In genomic region chr11:36155770-36156485, GRCh38 we compare ENCODE assay signal across 11 cellular contexts.
A peak's percentile ranks its signal among the peaks of the same experiment; 100 is the strongest.
DNase-seq lines count a peak whose midpoint lies in the region; ATAC-seq and TF ChIP-seq lines count a peak whose summit lies in the region.
"Had no signal": no experiment of that assay in that cellular context is flagged by ENCODE, and none has a peak within 500 bp of the region (broad histone marks: within the 10 kb centered on the region; RNA-seq: fewer than 3 reads in every experiment).

No MANE protein-coding gene starts in this region.

- H4K8ac ChIP-seq in neuronal stem cell (ENCODE audit: low read depth, low read length) = no peak overlapping the region

- no peak overlapping the region for H2BK15ac ChIP-seq in neuronal stem cell (ENCODE audit: low read length)

- H3K9me3 Mint-ChIP-seq in endodermal cell = no peaks in the 10 kb centered on the region

- H3K36me3 ChIP-seq in endodermal cell (ENCODE audit: control insufficient read depth, insufficient read depth, low read length) (no peaks in the 10 kb centered on the region), neuronal stem cell (replicated peaks in 1 of 2; ENCODE audit: control insufficient read depth in 2 of 2, insufficient read depth in 2 of 2, low read length in 2 of 2) (no peaks in the 10 kb centered on the region), MM.1S (replicated peaks; ENCODE audit: insufficient read depth, low read length) (no peaks in the 10 kb centered on the region), Karpas-422 (ENCODE audit: insufficient read depth, low read length) (no peaks in the 10 kb centered on the region)
- H3K36me3 ChIP-seq: gastrocnemius medialis, neutrophil had no signal

- H3K27me3 Mint-ChIP-seq in endodermal cell (ENCODE audit: insufficient read depth) = no peaks in the 10 kb centered on the region

- ATAC-seq in HG03521 (IDR thresholded peaks at IDR 0.05; ENCODE audit: unreplicated experiment) = no peak

- peaks cover 12% of the 10 kb centered on the region for H3K36me3 Mint-ChIP-seq in endodermal cell (ENCODE audit: low read depth)
- H3K36me3 Mint-ChIP-seq: activated naive CD8-positive, alpha-beta T cell had no signal

- H3K4me2 ChIP-seq in neuronal stem cell (ENCODE audit: insufficient read depth, low read length, poor library complexity, severe bottlenecking) (no peak overlapping the region), MM.1S (ENCODE audit: low read depth, low read length) (no peak overlapping the region), Karpas-422 (ENCODE audit: low read depth, low read length, poor library complexity, severe bottlenecking) (no peak overlapping the region)

- H2AFZ ChIP-seq in neuronal stem cell (ENCODE audit: low read length) (no peak overlapping the region), MM.1S (ENCODE audit: low read length) (no peak overlapping the region), Karpas-422 (ENCODE audit: low read length) (no peak overlapping the region)

- H3K9me2 ChIP-seq in MM.1S (replicated peaks; ENCODE audit: insufficient read depth, low read length) (no peaks in the 10 kb centered on the region), Karpas-422 (replicated peaks; ENCODE audit: insufficient read depth, low read length) (no peaks in the 10 kb centered on the region)

- H3K9ac ChIP-seq in endodermal cell (ENCODE audit: extremely low read depth, low read length, poor library complexity, severe bottlenecking) = no peak overlapping the region
- no peak overlapping the region for H3K9ac ChIP-seq in neuronal stem cell (ENCODE audit: low read depth, low read length, poor library complexity)
- H3K9ac ChIP-seq in MM.1S (ENCODE audit: low read length) = no peak overlapping the region
- no peak overlapping the region for H3K9ac ChIP-seq in Karpas-422 (ENCODE audit: low read length)

- H3K4me1 ChIP-seq in endodermal cell (ENCODE audit: control insufficient read depth, insufficient read depth, low read length) (no peaks in the 10 kb centered on the region), neuronal stem cell (ENCODE audit: control insufficient read depth in 2 of 2, insufficient read depth in 1 of 2, low read depth in 1 of 2, low read length in 2 of 2) (peaks cover 8 to 16% of the 10 kb centered on the region in 2 donors), MM.1S (ENCODE audit: low read length) (no peaks in the 10 kb centered on the region), Karpas-422 (ENCODE audit: low read length) (peaks cover 12% of the 10 kb centered on the region)

- H3K9me3 ChIP-seq in endodermal cell (ENCODE audit: control insufficient read depth, low read length) = no peaks in the 10 kb centered on the region
- H3K9me3 ChIP-seq in neuronal stem cell (replicated peaks in 1 of 2; ENCODE audit: control insufficient read depth in 2 of 2, insufficient read depth in 1 of 2, low read depth in 1 of 2, low read length in 2 of 2) = no peaks in the 10 kb centered on the region
- H3K9me3 ChIP-seq in MM.1S (replicated peaks; ENCODE audit: insufficient read depth, low read length) = no peaks in the 10 kb centered on the region
- no peaks in the 10 kb centered on the region for H3K9me3 ChIP-seq in Karpas-422 (ENCODE audit: low read length)
- H3K9me3 ChIP-seq: gastrocnemius medialis, neutrophil had no signal

- H2BK12ac ChIP-seq in neuronal stem cell (ENCODE audit: low read length) = no peak overlapping the region

- H2AK5ac ChIP-seq in neuronal stem cell (ENCODE audit: low read depth, low read length) = no peak overlapping the region

- H3K79me2 ChIP-seq in MM.1S (ENCODE audit: low read length) (no peaks in the 10 kb centered on the region), Karpas-422 (ENCODE audit: low read length) (no peaks in the 10 kb centered on the region)

- H2BK5ac ChIP-seq in neuronal stem cell (ENCODE audit: low read length) = no peak overlapping the region

- H3K4me3 ChIP-seq in endodermal cell (ENCODE audit: low read length) = no peak overlapping the region
- H3K4me3 ChIP-seq in neuronal stem cell (ENCODE audit: low read length in 2 of 2) = no peak overlapping the region
- H3K4me3 ChIP-seq in MM.1S (ENCODE audit: low read length) = no peak overlapping the region
- no peak overlapping the region for H3K4me3 ChIP-seq in Karpas-422 (ENCODE audit: low read length)
- H3K4me3 ChIP-seq: gastrocnemius medialis had no signal

- no peak overlapping the region for H3K14ac ChIP-seq in neuronal stem cell (ENCODE audit: low read length)

- H3K27ac Mint-ChIP-seq in endodermal cell = no peak overlapping the region
- H3K27ac Mint-ChIP-seq: activated naive CD8-positive, alpha-beta T cell had no signal

- no peaks in the 10 kb centered on the region for H3K79me1 ChIP-seq in neuronal stem cell (ENCODE audit: low read depth, low read length)

- H3F3A ChIP-seq in MM.1S (ENCODE audit: insufficient read depth, low read length) = no peaks in the 10 kb centered on the region

- H3K27me3 ChIP-seq in endodermal cell (ENCODE audit: control insufficient read depth, insufficient read depth, low read length, poor library complexity, severe bottlenecking) (no peaks in the 10 kb centered on the region), neuronal stem cell (ENCODE audit: control insufficient read depth in 3 of 3, insufficient read depth in 3 of 3, low read depth in 1 of 3, low read length in 3 of 3) (no peaks in the 10 kb centered on the region), MM.1S (replicated peaks; ENCODE audit: insufficient read depth, low read length) (no peaks in the 10 kb centered on the region), Karpas-422 (ENCODE audit: low read length) (no peaks in the 10 kb centered on the region)
- H3K27me3 ChIP-seq: gastrocnemius medialis, neutrophil had no signal

- no peak overlapping the region for H3K4me3 Mint-ChIP-seq in endodermal cell
- H3K4me3 Mint-ChIP-seq: activated naive CD8-positive, alpha-beta T cell had no signal

- H4K20me1 ChIP-seq in MM.1S (ENCODE audit: insufficient read depth, low read length) (no peaks in the 10 kb centered on the region), Karpas-422 (ENCODE audit: insufficient read depth, low read depth, low read length) (no peaks in the 10 kb centered on the region)

- no peak overlapping the region for H4K91ac ChIP-seq in neuronal stem cell (ENCODE audit: low read depth, low read length, poor library complexity)

- DNase-seq in C1 segment of cervical spinal cord (lab: John Stamatoyannopoulos, UW) (peak in 12 of 14 donors; percentile 15 to 84 (median 40)), NCI-H69 (lab: John Stamatoyannopoulos, UW) (peak; percentile 63), endodermal cell (peak; percentile 53), neuronal stem cell (ENCODE audit: low spot score) (no peak), MM.1S (no peak), Karpas-422 (no peak)
- no peak for DNase-seq in activated CD8-positive, alpha-beta memory T cell treated with anti-CD3 and anti-CD28 coated beads for 24 hours
- DNase-seq: gastrocnemius medialis had no signal

- H3K18ac ChIP-seq in neuronal stem cell (ENCODE audit: low read length) = peak overlapping the region; percentile 46

- no peak overlapping the region for H3K23ac ChIP-seq in neuronal stem cell (ENCODE audit: low read depth, low read length, poor library complexity)

- H3K27ac ChIP-seq in endodermal cell (ENCODE audit: low read depth, low read length) (no peak overlapping the region), neuronal stem cell (replicated peaks; ENCODE audit: low read length) (no peak overlapping the region), MM.1S (ENCODE audit: low read length) (no peak overlapping the region), Karpas-422 (ENCODE audit: low read length) (no peak overlapping the region)
- H3K27ac ChIP-seq: gastrocnemius medialis, neutrophil had no signal

- peaks cover 15% of the 10 kb centered on the region for H3K4me1 Mint-ChIP-seq in endodermal cell

- 92 to 93% methylated on average over 9 of the region's 9 CpGs for WGBS in endodermal cell (ENCODE audit: insufficient coverage in 1 of 2, insufficient read length in 1 of 2), 2 experiments
- WGBS in neuronal stem cell (ENCODE audit: extremely low coverage in 2 of 2, insufficient read length in 2 of 2, insufficient replicate concordance in 1 of 2), 2 donors = no CpG with 5 or more reads among the region's 9 CpGs

- TF ChIP-seq CTCF in endodermal cell (conservative IDR thresholded peaks at IDR 0.05) = peak; percentile 46
- no peak for TF ChIP-seq CTCF in MM.1S (IDR thresholded peaks at IDR 0.05; ENCODE audit: low read length)

- no peak overlapping the region for H2BK120ac ChIP-seq in neuronal stem cell (ENCODE audit: low read depth, low read length)

- no peak overlapping the region for H3K4ac ChIP-seq in neuronal stem cell (ENCODE audit: low read length)

Comparison
In these comparisons a context has a peak if more than half of its experiments do, and no peak if none do; other contexts are left out.
1. DNase-seq: peak in C1 segment of cervical spinal cord (12 of 14), NCI-H69 (single experiment) and endodermal cell (single experiment); none in neuronal stem cell (single experiment), MM.1S (single experiment), activated CD8-positive, alpha-beta memory T cell treated with anti-CD3 and anti-CD28 coated beads for 24 hours (single experiment) and Karpas-422 (single experiment).